12 cellular contexts compared by ENCODE assay signal in the genomic region with DNA sequence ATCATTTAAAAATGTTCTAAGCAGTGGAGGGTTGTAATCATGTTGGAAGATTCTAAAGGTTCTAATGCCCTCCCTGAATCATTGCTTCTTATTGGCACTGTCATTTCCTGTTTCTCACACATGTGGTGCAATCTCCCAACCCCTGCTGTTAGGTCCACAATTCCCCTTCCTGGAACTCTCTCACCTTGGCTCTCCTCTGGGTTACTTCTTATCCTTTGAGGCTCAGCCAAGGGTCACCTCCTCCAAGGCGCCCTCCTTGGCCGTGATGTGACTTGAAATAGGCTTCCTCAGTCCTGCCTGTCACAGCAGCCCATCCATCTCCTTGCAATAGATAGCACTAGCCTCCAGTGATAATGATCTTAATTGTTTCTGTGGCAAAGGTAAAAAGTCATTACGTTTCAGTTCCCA.
DNase-seq lines count a peak whose midpoint lies in the region; ATAC-seq and TF ChIP-seq lines count a peak whose summit lies in the region.
"Had no signal": no experiment of that assay in that cellular context is flagged by ENCODE, and none has a peak within 500 bp of the region (broad histone marks: within the 10 kb centered on the region; RNA-seq: fewer than 3 reads in every experiment).

No MANE protein-coding gene starts in this region.

- no peaks in the 10 kb centered on the region for H3K9me2 ChIP-seq in Loucy (replicated peaks; ENCODE audit: low read depth, low read length)

- no peaks in the 10 kb centered on the region; the same call in 1 of the 2 replicates for H3F3A ChIP-seq in Loucy (ENCODE audit: low read depth)

- H3K36me3 ChIP-seq in Loucy (ENCODE audit: insufficient read depth, low read length) (no peaks in the 10 kb centered on the region), adipocyte (ENCODE audit: control insufficient read depth, insufficient read depth, low read length, severe bottlenecking) (no peaks in the 10 kb centered on the region)
- H3K36me3 ChIP-seq: spleen, WERI-Rb-1 had no signal

- ATAC-seq in GM21360 (IDR thresholded peaks at IDR 0.05; ENCODE audit: unreplicated experiment), result no peak
- no peak for ATAC-seq in GM18519 (IDR thresholded peaks at IDR 0.05; ENCODE audit: low FRiP score, unreplicated experiment)
- ATAC-seq: activated T-helper 17 cell treated with anti-CD3 and anti-CD28 coated beads, Interleukin-2, amount 50 U/mL, for 72 hours had no signal

- H3K27me3 ChIP-seq in Loucy (ENCODE audit: insufficient read depth, low read length, poor library complexity, severe bottlenecking) (no peaks in the 10 kb centered on the region), adipocyte (replicated peaks; ENCODE audit: control insufficient read depth, insufficient read depth, low read length) (no peaks in the 10 kb centered on the region)
- H3K27me3 ChIP-seq: spleen had no signal

- peaks cover 24% of the 10 kb centered on the region for H3K4me1 ChIP-seq in Loucy (ENCODE audit: insufficient read depth, low read length, poor library complexity, severe bottlenecking)
- H3K4me1 ChIP-seq in adipocyte (ENCODE audit: control insufficient read depth, insufficient read depth, low read length), result peaks cover 18% of the 10 kb centered on the region
- H3K4me1 ChIP-seq: spleen had no signal

- H3K9me3 ChIP-seq in Loucy (ENCODE audit: insufficient read depth, low read depth, low read length) (no peaks in the 10 kb centered on the region), adipocyte (ENCODE audit: control insufficient read depth, low read length) (peaks cover 2% of the 10 kb centered on the region)

- no peak for TF ChIP-seq CTCF in Loucy (conservative IDR thresholded peaks at IDR 0.05; ENCODE audit: low read length)

- H3K4me2 ChIP-seq in Loucy (ENCODE audit: low read depth, low read length, poor library complexity, severe bottlenecking), result peak overlapping the region; percentile 75

- H3K9ac ChIP-seq in Loucy (ENCODE audit: low read depth, low read length, poor library complexity, severe bottlenecking) (peak overlapping the region; percentile 57), adipocyte (ENCODE audit: low read length) (no peak overlapping the region)

- DNase-seq in GM03348 (ENCODE audit: low spot score), result peak; percentile 70
- DNase-seq in adipocyte (ENCODE audit: low read depth), result peak; percentile 35
- DNase-seq in left kidney (ENCODE audit: low read depth, low spot score), result peak; percentile 10
- no peak for DNase-seq in nucleus accumbens (lab: John Stamatoyannopoulos, UW)
- DNase-seq in NCI-H2081 (lab: John Stamatoyannopoulos, UW), result no peak
- DNase-seq: Calu3, spleen, WERI-Rb-1 had no signal

- peak overlapping the region; percentile 52 for H2AFZ ChIP-seq in Loucy (ENCODE audit: low read length)

- peak overlapping the region; percentile 31 for H3K4me3 ChIP-seq in Loucy (ENCODE audit: low read length, poor library complexity, severe bottlenecking)
- no peak overlapping the region for H3K4me3 ChIP-seq in adipocyte (ENCODE audit: low read length)
- H3K4me3 ChIP-seq: spleen had no signal

- no peaks in the 10 kb centered on the region for H4K20me1 ChIP-seq in Loucy (ENCODE audit: insufficient read depth, low read length, poor library complexity, severe bottlenecking)

- H3K79me2 ChIP-seq in Loucy (ENCODE audit: insufficient read depth, low read length), result no peaks in the 10 kb centered on the region

Comparison
In these comparisons a context has a peak if more than half of its experiments do, and no peak if none do; other contexts are left out.
1. DNase-seq: peak in GM03348 (single experiment), adipocyte (single experiment) and left kidney (single experiment); none in nucleus accumbens (0 of 56) and NCI-H2081 (0 of 2).